9 cellular contexts compared by ENCODE assay signal in genomic region chr12:108690191-108690518, GRCh38. TPM values are rescaled to one million over a fixed set of nuclear protein-coding genes. Genes with fewer than 3 reads are reported as not detected.
DNase-seq lines count a peak whose midpoint lies in the region; ATAC-seq and TF ChIP-seq lines count a peak whose summit lies in the region.
"Had no signal": no experiment of that assay in that cellular context is flagged by ENCODE, and none has a peak within 500 bp of the region (broad histone marks: within the 10 kb centered on the region; RNA-seq: fewer than 3 reads in every experiment).

No MANE protein-coding gene starts in this region.

- peak overlapping the region; percentile 77 for H3K27ac Mint-ChIP-seq in activated naive CD4-positive, alpha-beta T cell treated with anti-CD3 and anti-CD28 coated beads, Interleukin-2, amount 10 ng/mL, durations not matched to agents 7 days and 5 days
- H3K27ac Mint-ChIP-seq in mesothelial cell of epicardium = peak overlapping the region; percentile 94

- H3K36me3 ChIP-seq in ascending aorta (peaks cover 0 to 5% of the 10 kb centered on the region in 2 donors), upper lobe of right lung (no peaks in the 10 kb centered on the region), H7 (replicated peaks; ENCODE audit: control insufficient read depth, insufficient read depth, low read length) (peaks cover 3% of the 10 kb centered on the region; the same call in 1 of the 2 replicates)

- ATAC-seq in upper lobe of right lung = no peak

- intact Hi-C loops in ascending aorta (cut with DNase I) (no loop called here), upper lobe of right lung (cut with DNase I) (no loop called here)

- no peaks in the 10 kb centered on the region for H3K36me3 Mint-ChIP-seq in activated naive CD4-positive, alpha-beta T cell treated with anti-CD3 and anti-CD28 coated beads, Interleukin-2, amount 10 ng/mL, durations not matched to agents 7 days and 5 days
- no peaks in the 10 kb centered on the region for H3K36me3 Mint-ChIP-seq in mesothelial cell of epicardium

- H3K4me3 Mint-ChIP-seq in activated naive CD4-positive, alpha-beta T cell treated with anti-CD3 and anti-CD28 coated beads, Interleukin-2, amount 10 ng/mL, durations not matched to agents 7 days and 5 days = peak overlapping the region; percentile 41
- no peak overlapping the region for H3K4me3 Mint-ChIP-seq in mesothelial cell of epicardium

- TF ChIP-seq CTCF in ascending aorta (IDR thresholded peaks at IDR 0.05) = no peak
- TF ChIP-seq CTCF in mesothelial cell of epicardium (IDR thresholded peaks at IDR 0.05; ENCODE audit: unreplicated experiment) = no peak
- no peak for TF ChIP-seq CTCF in upper lobe of right lung (IDR thresholded peaks at IDR 0.05)

- no peak for DNase-seq in activated naive CD4-positive, alpha-beta T cell treated with anti-CD3 and anti-CD28 coated beads, Interleukin-2, amount 10 ng/mL, durations not matched to agents 7 days and 5 days
- DNase-seq in activated naive CD4-positive, alpha-beta T cell (lab: John Stamatoyannopoulos, UW) = no peak
- DNase-seq in ascending aorta (ENCODE audit: low spot score in 2 of 2) (no peak), mesothelial cell of epicardium (ENCODE audit: low spot score in 2 of 2, unreplicated experiment in 2 of 2) (no peak), upper lobe of right lung (no peak), NCI-H774 (lab: John Stamatoyannopoulos, UW) (no peak), SHP77 (lab: John Stamatoyannopoulos, UW) (no peak), H7 (no peak)
- DNase-seq: GOT3 had no signal

- CTCF ChIA-PET in activated naive CD4-positive, alpha-beta T cell treated with anti-CD3 and anti-CD28 coated beads, Interleukin-2, amount 10 ng/mL, durations not matched to agents 7 days and 5 days (lab: Charles Lee) = interaction anchor here (0.8 to 7.7 kb wide), 5 partner anchors 12 to 114 kb away, joined by 3 to 59 read pairs (median 6); no protein-coding TSS in a partner anchor

- no peaks in the 10 kb centered on the region for H3K9me3 Mint-ChIP-seq in activated naive CD4-positive, alpha-beta T cell treated with anti-CD3 and anti-CD28 coated beads, Interleukin-2, amount 10 ng/mL, durations not matched to agents 7 days and 5 days
- no peaks in the 10 kb centered on the region for H3K9me3 Mint-ChIP-seq in mesothelial cell of epicardium

- H3K27me3 Mint-ChIP-seq in activated naive CD4-positive, alpha-beta T cell treated with anti-CD3 and anti-CD28 coated beads, Interleukin-2, amount 10 ng/mL, durations not matched to agents 7 days and 5 days = no peaks in the 10 kb centered on the region
- H3K27me3 Mint-ChIP-seq in mesothelial cell of epicardium (ENCODE audit: low read depth) = no peaks in the 10 kb centered on the region

- H3K4me1 Mint-ChIP-seq in activated naive CD4-positive, alpha-beta T cell treated with anti-CD3 and anti-CD28 coated beads, Interleukin-2, amount 10 ng/mL, durations not matched to agents 7 days and 5 days = peaks cover 60% of the 10 kb centered on the region
- H3K4me1 Mint-ChIP-seq in mesothelial cell of epicardium = peaks cover 60% of the 10 kb centered on the region

- peak overlapping the region; percentile 3 to 33 for H3K4me3 ChIP-seq in ascending aorta
- no peak overlapping the region for H3K4me3 ChIP-seq in upper lobe of right lung
- no peak overlapping the region for H3K4me3 ChIP-seq in H7 (ENCODE audit: insufficient read depth, low read depth, low read length)

- peak overlapping the region; percentile 95 to 97 for H3K27ac ChIP-seq in ascending aorta
- peak overlapping the region; percentile 86 for H3K27ac ChIP-seq in upper lobe of right lung

- H3K9me3 ChIP-seq in ascending aorta = no peaks in the 10 kb centered on the region
- no peaks in the 10 kb centered on the region for H3K9me3 ChIP-seq in upper lobe of right lung

- H3K4me1 ChIP-seq in ascending aorta (peaks cover 29 to 66% of the 10 kb centered on the region in 2 donors), upper lobe of right lung (peaks cover 75% of the 10 kb centered on the region)

- no peaks in the 10 kb centered on the region for H3K27me3 ChIP-seq in ascending aorta
- H3K27me3 ChIP-seq in upper lobe of right lung = no peaks in the 10 kb centered on the region
- H3K27me3 ChIP-seq in H7 (ENCODE audit: control insufficient read depth, insufficient read depth, low read length) = no peaks in the 10 kb centered on the region

RNA-seq across cellular contexts. Expression of gene CORO1C, which starts 41.2 kb away (rescaled TPM):
- total RNA-seq in ascending aorta (106 TPM), mesothelial cell of epicardium (61.8 to 65.3 TPM (median 64.8 TPM) in 3 replicates), upper lobe of right lung (257 TPM)
- total RNA-seq in H7 (2014; rRNA removed; shearing (Covaris generic)) = 52.2 and 55.5 TPM in 2 replicates

RNA-seq across cellular contexts. Expression of gene SELPLG, which starts 56.5 kb away (rescaled TPM):
- total RNA-seq in ascending aorta = 2.6 TPM
- total RNA-seq in mesothelial cell of epicardium = 0.33 to 0.47 TPM in 2 of 3 replicates, not detected in the other
- total RNA-seq in upper lobe of right lung = 31.9 TPM
- total RNA-seq in H7 (2014; rRNA removed; shearing (Covaris generic)) = 0.10 and 0.15 TPM in 2 replicates

Comparison
In these comparisons a context has a peak if more than half of its experiments do, and no peak if none do; other contexts are left out.
1. H3K4me3 ChIP-seq: peak in ascending aorta (2 of 2); none in upper lobe of right lung (single experiment) and H7 (single experiment).